Comparison of ENCODE assay signal across 29 cellular contexts in genomic region chr6:79797912-79798311, GRCh38.
DNase-seq lines count a peak whose midpoint lies in the region; ATAC-seq, FAIRE-seq and TF ChIP-seq lines count a peak whose summit lies in the region.
"Had no signal": no experiment of that assay in that cellular context is flagged by ENCODE, and none has a peak within 500 bp of the region (broad histone marks: within the 10 kb centered on the region; RNA-seq: fewer than 3 reads in every experiment).

No MANE protein-coding gene starts in this region.

- H3K27me3 ChIP-seq in WERI-Rb-1 (ENCODE audit: insufficient read depth, low read depth, severe bottlenecking): no peaks in the 10 kb centered on the region
- H3K27me3 ChIP-seq in left ventricle myocardium inferior (ENCODE audit: low read depth): peaks cover 8% of the 10 kb centered on the region
- H3K27me3 ChIP-seq: adrenal gland, Peyer's patch, right atrium auricular region, suprapubic skin, upper lobe of right lung had no signal

- H3K36me3 Mint-ChIP-seq in naive thymus-derived CD8-positive, alpha-beta T cell: no peaks in the 10 kb centered on the region
- H3K36me3 Mint-ChIP-seq: activated naive CD4-positive, alpha-beta T cell treated with anti-CD3 and anti-CD28 coated beads, Interleukin-2, amount 10 ng/mL, durations not matched to agents 7 days and 5 days; CD4-positive, CD25-positive, alpha-beta regulatory T cell; immature natural killer cell; stimulated activated naive B cell treated with anti-CD40 and anti-IgM and Interleukin-4, amounts not matched to agents 10 μg/mL and 1 μg/mL and 100 μg/mL, for 72 hours had no signal

- no peak for ATAC-seq in naive thymus-derived CD8-positive, alpha-beta T cell
- ATAC-seq: activated CD8-positive, alpha-beta T cell treated with anti-CD3 and anti-CD28 coated beads for 36 hours; effector memory CD8-positive, alpha-beta T cell; left colon; stimulated activated naive B cell treated with anti-CD40 and anti-IgM and Interleukin-4, amounts not matched to agents 10 μg/mL and 1 μg/mL and 100 μg/mL, for 72 hours; upper lobe of right lung had no signal

- H3K27me3 Mint-ChIP-seq in naive thymus-derived CD8-positive, alpha-beta T cell: peaks cover 0 to 10% (median 3%) of the 10 kb centered on the region in 5 donors
- H3K27me3 Mint-ChIP-seq: activated naive CD4-positive, alpha-beta T cell treated with anti-CD3 and anti-CD28 coated beads, Interleukin-2, amount 10 ng/mL, durations not matched to agents 7 days and 5 days; CD4-positive, CD25-positive, alpha-beta regulatory T cell had no signal

- POLR2A ChIA-PET in naive thymus-derived CD8-positive, alpha-beta T cell (lab: Charles Lee): no interaction called here

- H3K4me3 ChIP-seq in WERI-Rb-1 (ENCODE audit: low read depth, low read length): no peak overlapping the region
- H3K4me3 ChIP-seq in left ventricle myocardium inferior: no peak overlapping the region
- H3K4me3 ChIP-seq: adrenal gland, Peyer's patch, right atrium auricular region, suprapubic skin, upper lobe of right lung had no signal

- H3K9me3 Mint-ChIP-seq in naive thymus-derived CD8-positive, alpha-beta T cell: no peaks in the 10 kb centered on the region
- H3K9me3 Mint-ChIP-seq: activated CD8-positive, alpha-beta T cell treated with anti-CD3 and anti-CD28 coated beads for 36 hours; activated naive CD4-positive, alpha-beta T cell treated with anti-CD3 and anti-CD28 coated beads, Interleukin-2, amount 10 ng/mL, durations not matched to agents 7 days and 5 days; effector memory CD8-positive, alpha-beta T cell; stimulated activated naive B cell treated with anti-CD40 and anti-IgM and Interleukin-4, amounts not matched to agents 10 μg/mL and 1 μg/mL and 100 μg/mL, for 72 hours; T-helper 2 cell treated with Interferon-gamma antibody and Interleukin-4, amounts not matched to agents 5 μg/mL and 100 μg/mL, for 36 hours had no signal

- no peak overlapping the region for H3K4me3 Mint-ChIP-seq in naive thymus-derived CD8-positive, alpha-beta T cell
- H3K4me3 Mint-ChIP-seq: activated CD8-positive, alpha-beta T cell treated with anti-CD3 and anti-CD28 coated beads for 36 hours; activated naive CD4-positive, alpha-beta T cell treated with anti-CD3 and anti-CD28 coated beads, Interleukin-2, amount 10 ng/mL, durations not matched to agents 7 days and 5 days; CD4-positive, CD25-positive, alpha-beta regulatory T cell; effector memory CD8-positive, alpha-beta T cell; immature natural killer cell; stimulated activated naive B cell treated with anti-CD40 and anti-IgM and Interleukin-4, amounts not matched to agents 10 μg/mL and 1 μg/mL and 100 μg/mL, for 72 hours; T-helper 2 cell treated with Interferon-gamma antibody and Interleukin-4, amounts not matched to agents 5 μg/mL and 100 μg/mL, for 36 hours had no signal

- H3K36me3 ChIP-seq in WERI-Rb-1: no peaks in the 10 kb centered on the region
- no peaks in the 10 kb centered on the region for H3K36me3 ChIP-seq in left ventricle myocardium inferior
- H3K36me3 ChIP-seq: adrenal gland, Peyer's patch, right atrium auricular region, suprapubic skin, upper lobe of right lung had no signal

- no peak overlapping the region for H3K27ac Mint-ChIP-seq in naive thymus-derived CD8-positive, alpha-beta T cell
- H3K27ac Mint-ChIP-seq: activated CD8-positive, alpha-beta T cell treated with anti-CD3 and anti-CD28 coated beads for 36 hours; activated naive CD4-positive, alpha-beta T cell treated with anti-CD3 and anti-CD28 coated beads, Interleukin-2, amount 10 ng/mL, durations not matched to agents 7 days and 5 days; CD4-positive, CD25-positive, alpha-beta regulatory T cell; effector memory CD8-positive, alpha-beta T cell; immature natural killer cell; stimulated activated naive B cell treated with anti-CD40 and anti-IgM and Interleukin-4, amounts not matched to agents 10 μg/mL and 1 μg/mL and 100 μg/mL, for 72 hours; T-helper 2 cell treated with Interferon-gamma antibody and Interleukin-4, amounts not matched to agents 5 μg/mL and 100 μg/mL, for 36 hours had no signal

- intact Hi-C loops in left ventricle myocardium inferior (cut with micrococcal nuclease): no loop called here

- no peaks in the 10 kb centered on the region for H3K4me1 Mint-ChIP-seq in naive thymus-derived CD8-positive, alpha-beta T cell
- H3K4me1 Mint-ChIP-seq: activated naive CD4-positive, alpha-beta T cell treated with anti-CD3 and anti-CD28 coated beads, Interleukin-2, amount 10 ng/mL, durations not matched to agents 7 days and 5 days; CD4-positive, CD25-positive, alpha-beta regulatory T cell; immature natural killer cell; stimulated activated naive B cell treated with anti-CD40 and anti-IgM and Interleukin-4, amounts not matched to agents 10 μg/mL and 1 μg/mL and 100 μg/mL, for 72 hours had no signal

- TF ChIP-seq CTCF in WERI-Rb-1 (IDR thresholded peaks at IDR 0.05; ENCODE audit: low read depth, low read length) (no peak), left ventricle myocardium inferior (IDR thresholded peaks at IDR 0.05; ENCODE audit: borderline replicate concordance) (no peak)

- H3K9me3 ChIP-seq in WERI-Rb-1 (ENCODE audit: severe bottlenecking) (no peaks in the 10 kb centered on the region), left ventricle myocardium inferior (replicated peaks) (no peaks in the 10 kb centered on the region)
- H3K9me3 ChIP-seq: adrenal gland, Peyer's patch, right atrium auricular region, suprapubic skin, upper lobe of right lung had no signal

- no peaks in the 10 kb centered on the region for H3K4me1 ChIP-seq in left ventricle myocardium inferior
- H3K4me1 ChIP-seq: adrenal gland, Peyer's patch, right atrium auricular region, suprapubic skin, upper lobe of right lung had no signal

- DNase-seq in NCI-H146 (lab: John Stamatoyannopoulos, UW) (peak; percentile 34), NCI-H146 treated with DMSO at 0.1 percent for 48 hours (lab: John Stamatoyannopoulos, UW; ENCODE audit: unreplicated experiment) (no peak), NCI-H1417 treated with DMSO at 0.1 percent for 48 hours (lab: John Stamatoyannopoulos, UW) (peak; percentile 8), NCI-H2227 treated with DMSO at 0.1 percent for 48 hours (lab: John Stamatoyannopoulos, UW) (peak; percentile 7), WERI-Rb-1 (no peak), left ventricle myocardium inferior (no peak)
- no peak for DNase-seq in naive thymus-derived CD8-positive, alpha-beta T cell
- DNase-seq: activated CD8-positive, alpha-beta T cell treated with anti-CD3 and anti-CD28 coated beads for 36 hours; activated naive CD4-positive, alpha-beta T cell treated with anti-CD3 and anti-CD28 coated beads, Interleukin-2, amount 10 ng/mL, durations not matched to agents 7 days and 5 days; adrenal gland; Calu3; CD4-positive, CD25-positive, alpha-beta regulatory T cell; central memory CD4-positive, alpha-beta T cell; effector memory CD8-positive, alpha-beta T cell; immature natural killer cell; left colon; mesenchymal stem cell; NCI-H1048; Peyer's patch; SHP77; small intestine; stimulated activated naive B cell treated with anti-CD40 and anti-IgM and Interleukin-4, amounts not matched to agents 10 μg/mL and 1 μg/mL and 100 μg/mL, for 72 hours; upper lobe of right lung had no signal

- H3K27ac ChIP-seq in WERI-Rb-1: no peak overlapping the region
- no peak overlapping the region for H3K27ac ChIP-seq in left ventricle myocardium inferior (replicated peaks)
- H3K27ac ChIP-seq: 22Rv1, adrenal gland, Peyer's patch, right atrium auricular region, suprapubic skin, upper lobe of right lung had no signal

- peak; percentile 76 for FAIRE-seq in islet of Langerhans (lab: Jason Lieb, UNC)
- FAIRE-seq: H1, small intestine had no signal

Comparison
In these comparisons a context has a peak if more than half of its experiments do, and no peak if none do; other contexts are left out.
1. DNase-seq: peak in NCI-H146 (single experiment), NCI-H1417 treated with DMSO at 0.1 percent for 48 hours (single experiment) and NCI-H2227 treated with DMSO at 0.1 percent for 48 hours (single experiment); none in NCI-H146 treated with DMSO at 0.1 percent for 48 hours (single experiment), naive thymus-derived CD8-positive, alpha-beta T cell (0 of 10), WERI-Rb-1 (single experiment) and left ventricle myocardium inferior (single experiment).